In the genomic region with DNA sequence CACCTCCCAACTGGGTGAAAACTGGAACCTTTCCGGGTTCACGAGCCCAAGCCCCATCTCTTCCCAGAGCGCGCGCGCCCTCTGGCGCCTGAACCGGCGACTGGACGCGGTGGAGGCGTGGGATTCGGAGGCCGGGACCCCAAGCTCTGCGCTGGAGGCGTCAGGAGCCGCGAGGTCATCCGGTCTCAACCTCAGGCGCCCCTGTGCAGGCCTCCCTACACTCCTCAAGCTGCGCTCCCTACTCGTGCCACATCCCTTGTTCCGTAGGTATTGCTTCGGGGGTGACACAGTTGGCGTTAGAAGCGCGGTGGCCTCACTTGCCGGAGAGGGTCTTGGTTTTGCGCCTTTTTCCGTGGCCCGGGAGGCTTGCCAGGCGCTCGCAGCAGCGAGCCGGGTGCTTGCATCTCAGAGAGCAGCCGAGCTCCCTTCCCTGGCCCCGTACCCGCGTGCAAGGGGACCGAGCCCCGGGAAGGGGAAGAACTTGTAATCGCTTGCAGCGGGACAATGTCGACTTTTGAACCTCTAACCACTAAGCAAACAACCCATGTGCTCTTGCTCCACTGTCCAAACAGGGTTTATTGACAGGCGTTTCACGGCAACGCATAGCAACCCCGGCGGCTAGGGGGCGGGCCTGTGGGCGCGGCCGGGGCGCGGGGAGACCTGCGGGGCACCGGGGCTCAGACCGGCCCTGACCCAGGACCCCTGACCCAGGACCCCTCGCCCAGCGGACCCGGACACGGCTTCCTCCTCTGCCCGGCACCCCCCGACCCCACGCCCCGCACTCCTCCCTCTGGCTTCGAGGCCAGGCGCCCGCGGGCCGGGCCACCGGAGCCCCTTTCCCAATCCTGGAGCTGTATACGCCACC, we compare ENCODE assay signal across 1 cellular context.
TF ChIP-seq lines count a peak whose summit lies in the region.

No MANE protein-coding gene starts in this region.

TF ChIP-seq in HEK293, 187 proteins besides CTCF, POLR2A, EP300 and RAD21 (continued from another document):
- TF ChIP-seq, protein P1, sequence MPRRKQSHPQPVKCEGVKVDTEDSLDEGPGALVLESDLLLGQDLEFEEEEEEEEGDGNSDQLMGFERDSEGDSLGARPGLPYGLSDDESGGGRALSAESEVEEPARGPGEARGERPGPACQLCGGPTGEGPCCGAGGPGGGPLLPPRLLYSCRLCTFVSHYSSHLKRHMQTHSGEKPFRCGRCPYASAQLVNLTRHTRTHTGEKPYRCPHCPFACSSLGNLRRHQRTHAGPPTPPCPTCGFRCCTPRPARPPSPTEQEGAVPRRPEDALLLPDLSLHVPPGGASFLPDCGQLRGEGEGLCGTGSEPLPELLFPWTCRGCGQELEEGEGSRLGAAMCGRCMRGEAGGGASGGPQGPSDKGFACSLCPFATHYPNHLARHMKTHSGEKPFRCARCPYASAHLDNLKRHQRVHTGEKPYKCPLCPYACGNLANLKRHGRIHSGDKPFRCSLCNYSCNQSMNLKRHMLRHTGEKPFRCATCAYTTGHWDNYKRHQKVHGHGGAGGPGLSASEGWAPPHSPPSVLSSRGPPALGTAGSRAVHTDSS (tag by site-specific recombination; IDR thresholded peaks at IDR 0.05): no peak
- TF ChIP-seq ZNF366 (tag by site-specific recombination; conservative IDR thresholded peaks at IDR 0.05): no peak
- TF ChIP-seq, protein P2, sequence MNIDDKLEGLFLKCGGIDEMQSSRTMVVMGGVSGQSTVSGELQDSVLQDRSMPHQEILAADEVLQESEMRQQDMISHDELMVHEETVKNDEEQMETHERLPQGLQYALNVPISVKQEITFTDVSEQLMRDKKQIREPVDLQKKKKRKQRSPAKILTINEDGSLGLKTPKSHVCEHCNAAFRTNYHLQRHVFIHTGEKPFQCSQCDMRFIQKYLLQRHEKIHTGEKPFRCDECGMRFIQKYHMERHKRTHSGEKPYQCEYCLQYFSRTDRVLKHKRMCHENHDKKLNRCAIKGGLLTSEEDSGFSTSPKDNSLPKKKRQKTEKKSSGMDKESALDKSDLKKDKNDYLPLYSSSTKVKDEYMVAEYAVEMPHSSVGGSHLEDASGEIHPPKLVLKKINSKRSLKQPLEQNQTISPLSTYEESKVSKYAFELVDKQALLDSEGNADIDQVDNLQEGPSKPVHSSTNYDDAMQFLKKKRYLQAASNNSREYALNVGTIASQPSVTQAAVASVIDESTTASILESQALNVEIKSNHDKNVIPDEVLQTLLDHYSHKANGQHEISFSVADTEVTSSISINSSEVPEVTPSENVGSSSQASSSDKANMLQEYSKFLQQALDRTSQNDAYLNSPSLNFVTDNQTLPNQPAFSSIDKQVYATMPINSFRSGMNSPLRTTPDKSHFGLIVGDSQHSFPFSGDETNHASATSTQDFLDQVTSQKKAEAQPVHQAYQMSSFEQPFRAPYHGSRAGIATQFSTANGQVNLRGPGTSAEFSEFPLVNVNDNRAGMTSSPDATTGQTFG (tag by site-specific recombination; IDR thresholded peaks at IDR 0.05; ENCODE audit: borderline replicate concordance): no peak
- TF ChIP-seq GLIS2 (tag by site-specific recombination; IDR thresholded peaks at IDR 0.05): no peak
- no peak for TF ChIP-seq ZNF274 (IDR thresholded peaks at IDR 0.05; ENCODE audit: low read length)
- no peak for TF ChIP-seq ZNF274 (tag by site-specific recombination; IDR thresholded peaks at IDR 0.05; ENCODE audit: borderline replicate concordance)
- peak; percentile 13; the same call in 1 of the 2 replicates for TF ChIP-seq ZNF341 (tag by site-specific recombination; IDR thresholded peaks at IDR 0.05; ENCODE audit: low read depth)
- peak; percentile 57; the same call in 1 of the 2 replicates for TF ChIP-seq ZBTB20 (tag by site-specific recombination; IDR thresholded peaks at IDR 0.05)
- TF ChIP-seq ZFP41 (tag by site-specific recombination; IDR thresholded peaks at IDR 0.05; ENCODE audit: borderline replicate concordance): no peak
- TF ChIP-seq ZNF654 (tag by site-specific recombination; IDR thresholded peaks at IDR 0.05; ENCODE audit: low read depth): peak; percentile 9; the same call in 1 of the 2 replicates
- TF ChIP-seq, protein P3, sequence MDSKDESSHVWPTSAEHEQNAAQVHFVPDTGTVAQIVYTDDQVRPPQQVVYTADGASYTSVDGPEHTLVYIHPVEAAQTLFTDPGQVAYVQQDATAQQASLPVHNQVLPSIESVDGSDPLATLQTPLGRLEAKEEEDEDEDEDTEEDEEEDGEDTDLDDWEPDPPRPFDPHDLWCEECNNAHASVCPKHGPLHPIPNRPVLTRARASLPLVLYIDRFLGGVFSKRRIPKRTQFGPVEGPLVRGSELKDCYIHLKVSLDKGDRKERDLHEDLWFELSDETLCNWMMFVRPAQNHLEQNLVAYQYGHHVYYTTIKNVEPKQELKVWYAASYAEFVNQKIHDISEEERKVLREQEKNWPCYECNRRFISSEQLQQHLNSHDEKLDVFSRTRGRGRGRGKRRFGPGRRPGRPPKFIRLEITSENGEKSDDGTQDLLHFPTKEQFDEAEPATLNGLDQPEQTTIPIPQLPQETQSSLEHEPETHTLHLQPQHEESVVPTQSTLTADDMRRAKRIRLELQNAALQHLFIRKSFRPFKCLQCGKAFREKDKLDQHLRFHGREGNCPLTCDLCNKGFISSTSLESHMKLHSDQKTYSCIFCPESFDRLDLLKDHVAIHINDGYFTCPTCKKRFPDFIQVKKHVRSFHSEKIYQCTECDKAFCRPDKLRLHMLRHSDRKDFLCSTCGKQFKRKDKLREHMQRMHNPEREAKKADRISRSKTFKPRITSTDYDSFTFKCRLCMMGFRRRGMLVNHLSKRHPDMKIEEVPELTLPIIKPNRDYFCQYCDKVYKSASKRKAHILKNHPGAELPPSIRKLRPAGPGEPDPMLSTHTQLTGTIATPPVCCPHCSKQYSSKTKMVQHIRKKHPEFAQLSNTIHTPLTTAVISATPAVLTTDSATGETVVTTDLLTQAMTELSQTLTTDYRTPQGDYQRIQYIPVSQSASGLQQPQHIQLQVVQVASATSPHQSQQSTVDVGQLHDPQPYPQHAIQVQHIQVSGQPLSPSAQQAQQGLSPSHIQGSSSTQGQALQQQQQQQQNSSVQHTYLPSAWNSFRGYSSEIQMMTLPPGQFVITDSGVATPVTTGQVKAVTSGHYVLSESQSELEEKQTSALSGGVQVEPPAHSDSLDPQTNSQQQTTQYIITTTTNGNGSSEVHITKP (tag by site-specific recombination; IDR thresholded peaks at IDR 0.05): no peak
- TF ChIP-seq FEZF1 (tag by site-specific recombination; IDR thresholded peaks at IDR 0.05): peak; percentile 9; the same call in 1 of the 2 replicates
- TF ChIP-seq ZNF221 (tag by site-specific recombination; IDR thresholded peaks at IDR 0.05; ENCODE audit: borderline replicate concordance): no peak
- no peak for TF ChIP-seq ZNF214 (tag by site-specific recombination; IDR thresholded peaks at IDR 0.05; ENCODE audit: borderline replicate concordance)
- TF ChIP-seq, protein P4, sequence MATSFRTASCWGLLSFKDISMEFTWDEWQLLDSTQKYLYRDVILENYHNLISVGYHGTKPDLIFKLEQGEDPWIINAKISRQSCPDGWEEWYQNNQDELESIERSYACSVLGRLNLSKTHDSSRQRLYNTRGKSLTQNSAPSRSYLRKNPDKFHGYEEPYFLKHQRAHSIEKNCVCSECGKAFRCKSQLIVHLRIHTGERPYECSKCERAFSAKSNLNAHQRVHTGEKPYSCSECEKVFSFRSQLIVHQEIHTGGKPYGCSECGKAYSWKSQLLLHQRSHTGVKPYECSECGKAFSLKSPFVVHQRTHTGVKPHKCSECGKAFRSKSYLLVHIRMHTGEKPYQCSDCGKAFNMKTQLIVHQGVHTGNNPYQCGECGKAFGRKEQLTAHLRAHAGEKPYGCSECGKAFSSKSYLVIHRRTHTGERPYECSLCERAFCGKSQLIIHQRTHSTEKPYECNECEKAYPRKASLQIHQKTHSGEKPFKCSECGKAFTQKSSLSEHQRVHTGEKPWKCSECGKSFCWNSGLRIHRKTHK (tag by site-specific recombination; IDR thresholded peaks at IDR 0.05): no peak
- TF ChIP-seq, protein P5, sequence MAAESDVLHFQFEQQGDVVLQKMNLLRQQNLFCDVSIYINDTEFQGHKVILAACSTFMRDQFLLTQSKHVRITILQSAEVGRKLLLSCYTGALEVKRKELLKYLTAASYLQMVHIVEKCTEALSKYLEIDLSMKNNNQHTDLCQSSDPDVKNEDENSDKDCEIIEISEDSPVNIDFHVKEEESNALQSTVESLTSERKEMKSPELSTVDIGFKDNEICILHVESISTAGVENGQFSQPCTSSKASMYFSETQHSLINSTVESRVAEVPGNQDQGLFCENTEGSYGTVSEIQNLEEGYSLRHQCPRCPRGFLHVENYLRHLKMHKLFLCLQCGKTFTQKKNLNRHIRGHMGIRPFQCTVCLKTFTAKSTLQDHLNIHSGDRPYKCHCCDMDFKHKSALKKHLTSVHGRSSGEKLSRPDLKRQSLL (tag by site-specific recombination; IDR thresholded peaks at IDR 0.05): peak; percentile 58; the same call in 1 of the 2 replicates
- TF ChIP-seq IKZF3 (tag by site-specific recombination; IDR thresholded peaks at IDR 0.05): 0 out of 2 replicates have a peak, but pooled peaks have one; percentile 2
- TF ChIP-seq ZIC2 (tag by site-specific recombination; IDR thresholded peaks at IDR 0.05): no peak
- TF ChIP-seq, protein P6, sequence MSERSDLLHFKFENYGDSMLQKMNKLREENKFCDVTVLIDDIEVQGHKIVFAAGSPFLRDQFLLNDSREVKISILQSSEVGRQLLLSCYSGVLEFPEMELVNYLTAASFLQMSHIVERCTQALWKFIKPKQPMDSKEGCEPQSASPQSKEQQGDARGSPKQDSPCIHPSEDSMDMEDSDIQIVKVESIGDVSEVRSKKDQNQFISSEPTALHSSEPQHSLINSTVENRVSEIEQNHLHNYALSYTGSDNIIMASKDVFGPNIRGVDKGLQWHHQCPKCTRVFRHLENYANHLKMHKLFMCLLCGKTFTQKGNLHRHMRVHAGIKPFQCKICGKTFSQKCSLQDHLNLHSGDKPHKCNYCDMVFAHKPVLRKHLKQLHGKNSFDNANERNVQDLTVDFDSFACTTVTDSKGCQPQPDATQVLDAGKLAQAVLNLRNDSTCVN (tag by site-specific recombination; optimal IDR thresholded peaks at IDR 0.05): peak; percentile 42
- no peak for TF ChIP-seq ZNF138 (tag by site-specific recombination; IDR thresholded peaks at IDR 0.05; ENCODE audit: borderline replicate concordance)
- TF ChIP-seq, protein P7, sequence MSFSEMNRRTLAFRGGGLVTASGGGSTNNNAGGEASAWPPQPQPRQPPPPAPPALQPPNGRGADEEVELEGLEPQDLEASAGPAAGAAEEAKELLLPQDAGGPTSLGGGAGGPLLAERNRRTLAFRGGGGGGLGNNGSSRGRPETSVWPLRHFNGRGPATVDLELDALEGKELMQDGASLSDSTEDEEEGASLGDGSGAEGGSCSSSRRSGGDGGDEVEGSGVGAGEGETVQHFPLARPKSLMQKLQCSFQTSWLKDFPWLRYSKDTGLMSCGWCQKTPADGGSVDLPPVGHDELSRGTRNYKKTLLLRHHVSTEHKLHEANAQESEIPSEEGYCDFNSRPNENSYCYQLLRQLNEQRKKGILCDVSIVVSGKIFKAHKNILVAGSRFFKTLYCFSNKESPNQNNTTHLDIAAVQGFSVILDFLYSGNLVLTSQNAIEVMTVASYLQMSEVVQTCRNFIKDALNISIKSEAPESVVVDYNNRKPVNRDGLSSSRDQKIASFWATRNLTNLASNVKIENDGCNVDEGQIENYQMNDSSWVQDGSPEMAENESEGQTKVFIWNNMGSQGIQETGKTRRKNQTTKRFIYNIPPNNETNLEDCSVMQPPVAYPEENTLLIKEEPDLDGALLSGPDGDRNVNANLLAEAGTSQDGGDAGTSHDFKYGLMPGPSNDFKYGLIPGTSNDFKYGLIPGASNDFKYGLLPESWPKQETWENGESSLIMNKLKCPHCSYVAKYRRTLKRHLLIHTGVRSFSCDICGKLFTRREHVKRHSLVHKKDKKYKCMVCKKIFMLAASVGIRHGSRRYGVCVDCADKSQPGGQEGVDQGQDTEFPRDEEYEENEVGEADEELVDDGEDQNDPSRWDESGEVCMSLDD (tag by site-specific recombination; IDR thresholded peaks at IDR 0.05): 0 out of 2 replicates have a peak, but pooled peaks have one; percentile 14
- TF ChIP-seq ZNF112 (tag by site-specific recombination; IDR thresholded peaks at IDR 0.05): no peak
- TF ChIP-seq ZNF114 (tag by site-specific recombination; IDR thresholded peaks at IDR 0.05): no peak
- TF ChIP-seq ZNF544 (tag by site-specific recombination; IDR thresholded peaks at IDR 0.05): no peak
- TF ChIP-seq, protein P8, sequence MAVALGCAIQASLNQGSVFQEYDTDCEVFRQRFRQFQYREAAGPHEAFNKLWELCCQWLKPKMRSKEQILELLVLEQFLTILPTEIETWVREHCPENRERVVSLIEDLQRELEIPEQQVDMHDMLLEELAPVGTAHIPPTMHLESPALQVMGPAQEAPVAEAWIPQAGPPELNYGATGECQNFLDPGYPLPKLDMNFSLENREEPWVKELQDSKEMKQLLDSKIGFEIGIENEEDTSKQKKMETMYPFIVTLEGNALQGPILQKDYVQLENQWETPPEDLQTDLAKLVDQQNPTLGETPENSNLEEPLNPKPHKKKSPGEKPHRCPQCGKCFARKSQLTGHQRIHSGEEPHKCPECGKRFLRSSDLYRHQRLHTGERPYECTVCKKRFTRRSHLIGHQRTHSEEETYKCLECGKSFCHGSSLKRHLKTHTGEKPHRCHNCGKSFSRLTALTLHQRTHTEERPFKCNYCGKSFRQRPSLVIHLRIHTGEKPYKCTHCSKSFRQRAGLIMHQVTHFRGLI (tag by site-specific recombination; IDR thresholded peaks at IDR 0.05): no peak
